In the genomic region with DNA sequence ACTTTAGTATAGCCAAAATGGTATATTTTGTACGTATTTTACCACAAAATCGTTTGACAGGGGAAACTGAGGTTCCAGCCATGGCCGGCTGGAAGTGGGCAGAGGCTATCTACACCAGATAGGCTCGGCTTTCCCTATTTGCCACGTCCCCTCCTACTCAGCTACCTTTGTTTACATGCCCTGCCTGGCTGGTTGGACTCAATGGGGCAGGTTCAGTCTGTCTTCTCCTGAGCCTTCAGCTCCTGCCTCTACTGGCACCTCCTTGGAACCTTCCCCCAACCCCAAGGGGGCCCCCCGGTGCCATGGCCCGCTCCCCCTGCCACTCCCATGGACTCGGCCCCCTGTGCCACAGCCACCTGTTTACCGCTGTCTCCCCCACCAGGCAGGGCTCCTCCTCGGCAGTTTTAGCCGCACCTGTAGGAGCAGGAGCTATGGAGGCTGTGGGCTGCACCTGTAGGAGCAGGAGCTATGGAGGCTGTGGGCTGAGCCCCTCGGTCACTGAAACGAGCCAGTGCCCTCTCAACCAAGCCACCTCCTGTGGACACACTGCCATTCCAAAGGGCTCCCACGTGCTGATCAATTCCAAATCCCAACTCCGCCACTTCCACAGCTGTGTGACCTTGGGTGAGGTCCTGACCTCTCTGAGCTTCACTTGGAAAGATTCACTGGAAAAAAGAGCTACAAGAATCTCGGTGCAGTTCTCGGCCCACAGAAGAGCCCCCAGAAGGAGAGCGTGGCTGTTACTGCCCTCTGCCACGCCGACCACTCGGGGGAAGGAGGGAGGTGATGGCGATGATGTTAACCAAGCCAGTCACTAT, we compare ENCODE assay signal across 15 cellular contexts.
DNase-seq lines count a peak whose midpoint lies in the region; ATAC-seq, FAIRE-seq and TF ChIP-seq lines count a peak whose summit lies in the region.
"Had no signal": no experiment of that assay in that cellular context is flagged by ENCODE, and none has a peak within 500 bp of the region (broad histone marks: within the 10 kb centered on the region; RNA-seq: fewer than 3 reads in every experiment).

No MANE protein-coding gene starts in this region.

- peaks cover 17% of the 10 kb centered on the region for H3K27me3 Mint-ChIP-seq in neural progenitor cell (ENCODE audit: insufficient read depth, low read depth)
- H3K27me3 Mint-ChIP-seq: natural killer cell treated with Interleukin-12 subunit alpha and Interleukin-12 subunit beta and Interleukin-15 and Interleukin-18, amount 100 ng/mL, for 72 hours had no signal

- H3K27ac ChIP-seq in HepG2 (ENCODE audit: extremely low read length, insufficient read depth, low read length) (no peak overlapping the region), right lobe of liver (no peak overlapping the region), breast epithelium (peak overlapping the region; percentile 92), neural progenitor cell (peak overlapping the region; percentile 74)

- H3K36me3 Mint-ChIP-seq in neural progenitor cell: no peaks in the 10 kb centered on the region
- H3K36me3 Mint-ChIP-seq: natural killer cell treated with Interleukin-12 subunit alpha and Interleukin-12 subunit beta and Interleukin-15 and Interleukin-18, amount 100 ng/mL, for 72 hours had no signal

- H3K4me1 ChIP-seq in HepG2 (ENCODE audit: insufficient read depth, low read length): peaks cover 26% of the 10 kb centered on the region
- H3K4me1 ChIP-seq in right lobe of liver: peaks cover 0 to 9% (median 2%) of the 10 kb centered on the region in 4 donors
- peaks cover 31 to 72% of the 10 kb centered on the region in 2 donors for H3K4me1 ChIP-seq in breast epithelium
- peaks cover 75% of the 10 kb centered on the region for H3K4me1 ChIP-seq in neural progenitor cell

- TF ChIP-seq POLR2A in HepG2 (IDR thresholded peaks at IDR 0.05; ENCODE audit: insufficient read depth in 1 of 2, low read depth in 2 of 2, low read length in 2 of 2) (no peak), right lobe of liver (IDR thresholded peaks at IDR 0.05) (no peak), breast epithelium (IDR thresholded peaks at IDR 0.05) (no peak)

- H4K20me1 ChIP-seq in HepG2 (ENCODE audit: insufficient read depth, low read length) (peaks cover 26% of the 10 kb centered on the region; the same call in 1 of the 2 replicates), neural progenitor cell (ENCODE audit: low read depth) (peaks cover 86% of the 10 kb centered on the region)

- no peak for TF ChIP-seq RAD21 in HepG2 (CRISPR knock-in tag; IDR thresholded peaks at IDR 0.05)

- DNase-seq in HepG2 (ENCODE audit: low spot score) (no peak), right lobe of liver (no peak), breast epithelium (ENCODE audit: low spot score in 2 of 2) (no peak), neural progenitor cell (ENCODE audit: low spot score) (no peak), putamen (ENCODE audit: low spot score) (no peak)
- DNase-seq in stimulated activated CD4-positive, alpha-beta T cell treated with anti-CD3 and anti-CD28 coated beads, Interleukin-15, amount 100 ng/mL, for 24 hours: no peak
- DNase-seq: activated CD4-positive, CD25-positive, alpha-beta regulatory T cell treated with anti-CD3 and anti-CD28 coated beads, Interleukin-2, amount 50 U/mL, for 72 hours; activated T-cell treated with anti-CD3 and anti-CD28 coated beads, Interleukin-2, amount 50 U/mL, for 1 hour; DMS153; NCI-H1694; NCI-H748 treated with DMSO at 0.1 percent for 48 hours had no signal

- in situ Hi-C loops in HepG2 (cut with HindIII; ENCODE audit: extremely low pct_ligation_motif_present, low pct_unique_long_range_greater_than_20kb): no loop called here

- no peak overlapping the region for H3K9ac ChIP-seq in HepG2 (ENCODE audit: insufficient read depth, low read depth, low read length)
- no peak overlapping the region for H3K9ac ChIP-seq in neural progenitor cell

- no TSS peak for BruUV-seq in HepG2 (replicated peaks; lab: Mats Ljungman, UMichigan)

- H3K4me2 ChIP-seq in HepG2 (ENCODE audit: low read depth, low read length) (no peak overlapping the region), neural progenitor cell (peak overlapping the region; percentile 64)

- intact Hi-C loops in HepG2 (cut with micrococcal nuclease; ENCODE audit: unreplicated experiment) (no loop called here), right lobe of liver (cut with DNase I) (no loop called here), breast epithelium (cut with DNase I; ENCODE audit: low total_unique reads) (no loop called here)

- H3K9me3 Mint-ChIP-seq in neural progenitor cell: no peaks in the 10 kb centered on the region
- H3K9me3 Mint-ChIP-seq: natural killer cell treated with Interleukin-12 subunit alpha and Interleukin-12 subunit beta and Interleukin-15 and Interleukin-18, amount 100 ng/mL, for 72 hours had no signal

- no peak for FAIRE-seq in HepG2 (lab: Jason Lieb, UNC)
- FAIRE-seq: frontal cortex had no signal

- H3K4me3 ChIP-seq in HepG2 (replicated peaks in 1 of 3; ENCODE audit: insufficient read depth in 1 of 3, low read depth in 2 of 3, low read length in 3 of 3) (no peak overlapping the region), right lobe of liver (no peak overlapping the region), breast epithelium (no peak overlapping the region), neural progenitor cell (peak overlapping the region; percentile 8)

- no peak overlapping the region for H3K27ac Mint-ChIP-seq in neural progenitor cell
- H3K27ac Mint-ChIP-seq: natural killer cell treated with Interleukin-12 subunit alpha and Interleukin-12 subunit beta and Interleukin-15 and Interleukin-18, amount 100 ng/mL, for 72 hours had no signal

- 94% methylated on average over 18 of the region's 22 CpGs for WGBS in HepG2 (ENCODE audit: low lambda C conversion rate)
- 75% methylated on average over 15 of the region's 22 CpGs for WGBS in right lobe of liver (ENCODE audit: insufficient coverage, low coverage, low lambda C conversion rate, missing lambda C conversion rate)

- H3K27me3 ChIP-seq in HepG2 (ENCODE audit: control insufficient read depth in 1 of 2, insufficient read depth in 2 of 2, low read length in 2 of 2) (no peaks in the 10 kb centered on the region), right lobe of liver (no peaks in the 10 kb centered on the region), breast epithelium (no peaks in the 10 kb centered on the region), neural progenitor cell (no peaks in the 10 kb centered on the region)

- H3K9me3 ChIP-seq in HepG2 (ENCODE audit: low read length) (no peaks in the 10 kb centered on the region), right lobe of liver (no peaks in the 10 kb centered on the region), breast epithelium (no peaks in the 10 kb centered on the region), neural progenitor cell (ENCODE audit: low read depth) (no peaks in the 10 kb centered on the region)

- H2AFZ ChIP-seq in HepG2 (ENCODE audit: low read length): no peak overlapping the region
- H2AFZ ChIP-seq in neural progenitor cell (replicated peaks): no peak overlapping the region

- TF ChIP-seq CTCF in HepG2 (CRISPR knock-in tag; IDR thresholded peaks at IDR 0.05) (no peak), right lobe of liver (IDR thresholded peaks at IDR 0.05) (no peak), breast epithelium (IDR thresholded peaks at IDR 0.05) (no peak), neural progenitor cell (IDR thresholded peaks at IDR 0.05) (no peak)

- H3K36me3 ChIP-seq in HepG2 (replicated peaks in 1 of 2; ENCODE audit: control insufficient read depth in 1 of 2, insufficient read depth in 2 of 2, low read length in 2 of 2): no peaks in the 10 kb centered on the region; a peak in 3 of 5 replicates
- no peaks in the 10 kb centered on the region for H3K36me3 ChIP-seq in right lobe of liver
- no peaks in the 10 kb centered on the region for H3K36me3 ChIP-seq in breast epithelium
- H3K36me3 ChIP-seq in neural progenitor cell: no peaks in the 10 kb centered on the region

- H3K4me1 Mint-ChIP-seq in neural progenitor cell: peaks cover 86% of the 10 kb centered on the region

- H3K4me3 Mint-ChIP-seq in neural progenitor cell: no peak overlapping the region
- H3K4me3 Mint-ChIP-seq: natural killer cell treated with Interleukin-12 subunit alpha and Interleukin-12 subunit beta and Interleukin-15 and Interleukin-18, amount 100 ng/mL, for 72 hours had no signal

- CTCF ChIA-PET in HepG2 (lab: Yijun Ruan, JAX; ENCODE audit: low intra/inter-chr PET ratio, low total read pairs): no interaction called here

- H3K79me2 ChIP-seq in HepG2 (ENCODE audit: insufficient read depth, low read length) (peaks cover 15% of the 10 kb centered on the region), neural progenitor cell (ENCODE audit: low read depth) (peaks cover 96% of the 10 kb centered on the region)

- POLR2A ChIA-PET in HepG2 (lab: Yijun Ruan, JAX): no interaction called here

- peaks cover 49% of the 10 kb centered on the region for H3F3A ChIP-seq in neural progenitor cell (ENCODE audit: low read depth)

- ATAC-seq in HepG2 (no peak), right lobe of liver (no peak), GM19467 (IDR thresholded peaks at IDR 0.05; ENCODE audit: unreplicated experiment) (no peak), HG03025 (IDR thresholded peaks at IDR 0.05; ENCODE audit: low FRiP score, unreplicated experiment) (no peak)
- ATAC-seq: natural killer cell treated with Interleukin-12 subunit alpha and Interleukin-12 subunit beta and Interleukin-15 and Interleukin-18, amount 100 ng/mL, for 72 hours had no signal

- TF ChIP-seq EP300 in HepG2 (IDR thresholded peaks at IDR 0.05; ENCODE audit: low read depth in 2 of 2, low read length in 2 of 2): no peak
- no peak for TF ChIP-seq EP300 in HepG2 (CRISPR knock-in tag; IDR thresholded peaks at IDR 0.05; ENCODE audit: borderline replicate concordance)

TF ChIP-seq in HepG2, 621 proteins besides CTCF, POLR2A, EP300 and RAD21 (continues in another document):
- TF ChIP-seq ZNF263 (CRISPR knock-in tag; IDR thresholded peaks at IDR 0.05) (no peak), ZNF232 (CRISPR knock-in tag; IDR thresholded peaks at IDR 0.05; ENCODE audit: borderline replicate concordance) (no peak), ZNF713 (CRISPR knock-in tag; IDR thresholded peaks at IDR 0.05) (no peak), ZNF768 (CRISPR knock-in tag; IDR thresholded peaks at IDR 0.05) (peak; percentile 97)

Comparison
In these comparisons a context has a peak if more than half of its experiments do, and no peak if none do; other contexts are left out.
1. H3K27ac ChIP-seq: peak in breast epithelium (2 of 2) and neural progenitor cell (single experiment); none in HepG2 (single experiment) and right lobe of liver (0 of 3).